ENCODE assay signal across 18 cellular contexts in genomic region chr9:121308765-121309164, GRCh38. TPM values are rescaled to one million over a fixed set of nuclear protein-coding genes. Genes with fewer than 3 reads are reported as not detected.
DNase-seq lines count a peak whose midpoint lies in the region; ATAC-seq and TF ChIP-seq lines count a peak whose summit lies in the region.
"Had no signal": no experiment of that assay in that cellular context is flagged by ENCODE, and none has a peak within 500 bp of the region (broad histone marks: within the 10 kb centered on the region; RNA-seq: fewer than 3 reads in every experiment).

No MANE protein-coding gene starts in this region.

- 89 to 96% (median 91%) methylated on average over 8 to 13 of the region's 13 CpGs for WGBS in spleen, 5 donors

- H3K4me1 Mint-ChIP-seq in stimulated activated naive B cell treated with anti-CD40 and anti-IgM and Interleukin-4, amounts not matched to agents 10 μg/mL and 1 μg/mL and 100 μg/mL, for 72 hours, result no peaks in the 10 kb centered on the region
- H3K4me1 Mint-ChIP-seq: B cell had no signal

- POLR2A ChIA-PET in HEK293T (lab: Yijun Ruan, JAX), result no interaction called here

- no peaks in the 10 kb centered on the region for H3K27me3 ChIP-seq in spleen (replicated peaks in 1 of 7)

- H3K9me3 Mint-ChIP-seq in stimulated activated naive B cell treated with anti-CD40 and anti-IgM and Interleukin-4, amounts not matched to agents 10 μg/mL and 1 μg/mL and 100 μg/mL, for 72 hours, result no peaks in the 10 kb centered on the region
- H3K9me3 Mint-ChIP-seq: HFFc6 had no signal

- H3K9me3 ChIP-seq in spleen, result no peaks in the 10 kb centered on the region

- H3K27ac Mint-ChIP-seq in stimulated activated naive B cell treated with anti-CD40 and anti-IgM and Interleukin-4, amounts not matched to agents 10 μg/mL and 1 μg/mL and 100 μg/mL, for 72 hours, result no peak overlapping the region
- H3K27ac Mint-ChIP-seq: B cell had no signal

- intact Hi-C loops in Right ventricle myocardium superior (cut with DNase I) (no loop called here), cardiac septum (cut with DNase I) (no loop called here), left ventricle myocardium superior (cut with micrococcal nuclease) (loop anchor here (10.0 kb wide), 1 partner anchor 94 kb away; no protein-coding TSS in a partner anchor), spleen (cut with DNase I; ENCODE audit: low total_unique reads) (no loop called here)

- H3K4me3 Mint-ChIP-seq in stimulated activated naive B cell treated with anti-CD40 and anti-IgM and Interleukin-4, amounts not matched to agents 10 μg/mL and 1 μg/mL and 100 μg/mL, for 72 hours, result no peak overlapping the region
- H3K4me3 Mint-ChIP-seq: B cell, HFFc6 had no signal

- peaks cover 35 to 36% of the 10 kb centered on the region in 2 donors for H3K36me3 Mint-ChIP-seq in stimulated activated naive B cell treated with anti-CD40 and anti-IgM and Interleukin-4, amounts not matched to agents 10 μg/mL and 1 μg/mL and 100 μg/mL, for 72 hours

- TF ChIP-seq POLR2A in spleen (IDR thresholded peaks at IDR 0.05), result no peak

- peaks cover 0 to 100% (median 63%) of the 10 kb centered on the region in 6 donors for H3K36me3 ChIP-seq in spleen

- H3K27ac ChIP-seq in spleen, result no peak overlapping the region

- DNase-seq in Right ventricle myocardium superior, result peak; percentile 23
- no peak for DNase-seq in cardiac septum (ENCODE audit: low spot score)
- DNase-seq in left ventricle myocardium superior, result no peak
- peak; percentile 39 for DNase-seq in spleen
- DNase-seq in HEK293T (ENCODE audit: extremely low spot score), result no peak
- DNase-seq in stimulated activated CD4-positive, alpha-beta T cell treated with anti-CD3 and anti-CD28 coated beads, Interleukin-2, amount 100 ng/mL, for 24 hours, result no peak
- DNase-seq in stimulated activated naive B cell treated with anti-CD40 and anti-IgM and Interleukin-4, amounts not matched to agents 10 μg/mL and 1 μg/mL and 100 μg/mL, for 72 hours, result no peak
- DNase-seq in SHP77 (lab: John Stamatoyannopoulos, UW), result no peak
- DNase-seq: 8988T, DMS79 treated with DMSO at 0.1 percent for 48 hours, HFFc6, KBM-7, MV-4-11, NCI-H187 treated with DMSO at 0.1 percent for 48 hours, NCI-H2227 treated with DMSO at 0.1 percent for 48 hours, NCI-H510A treated with DMSO at 0.1 percent for 48 hours, NCI-H774 had no signal

- no peaks in the 10 kb centered on the region for H3K4me1 ChIP-seq in spleen

- H3K4me3 ChIP-seq in spleen, result no peak overlapping the region

- CTCF ChIA-PET in HEK293T (lab: Yijun Ruan, JAX), result interaction anchor here (1.1 kb wide), 1 partner anchor 11 kb away, joined by 3 read pairs; no protein-coding TSS in a partner anchor

- TF ChIP-seq CTCF in spleen (IDR thresholded peaks at IDR 0.05 in 8 of 11, conservative IDR thresholded peaks at IDR 0.05 in 3 of 11), result no peak

- ATAC-seq in Right ventricle myocardium superior (ENCODE audit: poor library complexity) (no peak), left ventricle myocardium superior (peak; percentile 4)
- ATAC-seq in stimulated activated naive B cell treated with anti-CD40 and anti-IgM and Interleukin-4, amounts not matched to agents 10 μg/mL and 1 μg/mL and 100 μg/mL, for 72 hours (replicated peaks), result no peak

- no peaks in the 10 kb centered on the region for H3K27me3 Mint-ChIP-seq in stimulated activated naive B cell treated with anti-CD40 and anti-IgM and Interleukin-4, amounts not matched to agents 10 μg/mL and 1 μg/mL and 100 μg/mL, for 72 hours
- H3K27me3 Mint-ChIP-seq: B cell had no signal

TF ChIP-seq in HEK293T, 16 proteins besides CTCF, POLR2A, EP300 and RAD21:
- TF ChIP-seq SP1 (IDR thresholded peaks at IDR 0.05) (no peak), ARNT (IDR thresholded peaks at IDR 0.05) (no peak), L3MBTL2 (conservative IDR thresholded peaks at IDR 0.05) (no peak), HDGF (IDR thresholded peaks at IDR 0.05; ENCODE audit: borderline replicate concordance) (no peak), FOXM1 (IDR thresholded peaks at IDR 0.05; ENCODE audit: borderline replicate concordance) (no peak), NFRKB (IDR thresholded peaks at IDR 0.05) (no peak)

RNA-seq across cellular contexts. Expression of gene GSN, which starts 40.8 kb away (rescaled TPM):
- 837 TPM for total RNA-seq in Right ventricle myocardium superior
- 855 TPM for total RNA-seq in cardiac septum
- 717 TPM for total RNA-seq in left ventricle myocardium superior
- total RNA-seq in spleen, result 100 to 1,000 TPM; 165 to 432 (median 263) TPM
- 100 to 1,000 TPM; 115 to 252 (median 122) TPM for polyA plus RNA-seq in spleen

Comparison
In these comparisons a context has a peak if more than half of its experiments do, and no peak if none do; other contexts are left out.
1. DNase-seq: peak in Right ventricle myocardium superior (single experiment) and spleen (single experiment); none in cardiac septum (single experiment), left ventricle myocardium superior (single experiment), HEK293T (single experiment), stimulated activated CD4-positive, alpha-beta T cell treated with anti-CD3 and anti-CD28 coated beads, Interleukin-2, amount 100 ng/mL, for 24 hours (0 of 2), stimulated activated naive B cell treated with anti-CD40 and anti-IgM and Interleukin-4, amounts not matched to agents 10 μg/mL and 1 μg/mL and 100 μg/mL, for 72 hours (single experiment) and SHP77 (0 of 2).